ENCODE assay signal across 31 cellular contexts in the genomic region with DNA sequence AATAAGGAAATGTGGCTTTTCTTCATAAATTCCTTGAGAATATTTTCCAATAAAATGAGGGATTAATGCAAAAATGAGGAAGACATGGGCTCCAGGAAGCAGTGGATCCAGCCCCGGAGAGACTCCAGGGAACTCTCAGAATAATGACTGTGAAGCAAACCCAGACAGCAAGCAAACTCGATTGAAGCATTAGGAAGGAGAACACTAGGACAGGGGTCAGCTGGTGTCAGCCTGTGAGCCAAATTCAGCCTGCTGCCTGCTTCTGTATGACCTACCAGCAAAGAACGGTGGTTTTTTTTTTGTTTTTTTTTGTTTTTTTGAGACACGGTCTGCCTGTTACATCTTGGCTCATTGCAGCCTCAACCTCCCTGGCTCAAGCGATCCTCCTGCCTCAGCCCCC.
"Had no signal": no experiment of that assay in that cellular context is flagged by ENCODE, and none has a peak within 500 bp of the region (broad histone marks: within the 10 kb centered on the region; RNA-seq: fewer than 3 reads in every experiment).

No MANE protein-coding gene starts in this region.

- H3K4me1 ChIP-seq: body of pancreas, breast epithelium, Peyer's patch had no signal

- FAIRE-seq: astrocyte, TTC549 had no signal

- H3K4me3 ChIP-seq: adrenal gland, body of pancreas, breast epithelium, Peyer's patch, SJSA1 had no signal

- H3K27ac Mint-ChIP-seq: activated CD4-positive, alpha-beta T cell treated with anti-CD3 and anti-CD28 coated beads for 36 hours; activated CD8-positive, alpha-beta T cell treated with anti-CD3 and anti-CD28 coated beads for 36 hours; activated naive CD4-positive, alpha-beta T cell treated with anti-CD3 and anti-CD28 coated beads, Interleukin-2, amount 50 U/mL, for 24 hours; activated naive CD8-positive, alpha-beta T cell treated with anti-CD3 and anti-CD28 coated beads, Interleukin-2, amount 10 ng/mL, durations not matched to agents 7 days and 5 days; activated T-cell treated with anti-CD3 and anti-CD28 coated beads, Interleukin-2, amount 50 U/mL, for 72 hours; activated T-helper 17 cell treated with anti-CD3 and anti-CD28 coated beads, Interleukin-2, amount 50 U/mL, for 72 hours; T-helper 1 cell treated with Interleukin-12 subunit alpha and Interleukin-12 subunit beta and Interleukin-4 antibody, amounts not matched to agents 30 μg/mL and 1 μg/mL, for 36 hours; T-helper 2 cell treated with Interferon-gamma antibody and Interleukin-4, amounts not matched to agents 5 μg/mL and 100 μg/mL, for 36 hours had no signal

- H3K4me3 Mint-ChIP-seq: activated CD4-positive, alpha-beta T cell treated with anti-CD3 and anti-CD28 coated beads for 36 hours; activated CD8-positive, alpha-beta T cell treated with anti-CD3 and anti-CD28 coated beads for 36 hours; activated naive CD4-positive, alpha-beta T cell treated with anti-CD3 and anti-CD28 coated beads, Interleukin-2, amount 50 U/mL, for 24 hours; activated naive CD8-positive, alpha-beta T cell treated with anti-CD3 and anti-CD28 coated beads, Interleukin-2, amount 10 ng/mL, durations not matched to agents 7 days and 5 days; activated T-cell treated with anti-CD3 and anti-CD28 coated beads, Interleukin-2, amount 50 U/mL, for 72 hours; activated T-helper 17 cell treated with anti-CD3 and anti-CD28 coated beads, Interleukin-2, amount 50 U/mL, for 72 hours; T-helper 1 cell treated with Interleukin-12 subunit alpha and Interleukin-12 subunit beta and Interleukin-4 antibody, amounts not matched to agents 30 μg/mL and 1 μg/mL, for 36 hours; T-helper 2 cell treated with Interferon-gamma antibody and Interleukin-4, amounts not matched to agents 5 μg/mL and 100 μg/mL, for 36 hours had no signal

- H3K27me3 Mint-ChIP-seq: activated CD4-positive, alpha-beta T cell treated with anti-CD3 and anti-CD28 coated beads for 36 hours; activated CD8-positive, alpha-beta T cell treated with anti-CD3 and anti-CD28 coated beads for 36 hours; activated naive CD8-positive, alpha-beta T cell treated with anti-CD3 and anti-CD28 coated beads, Interleukin-2, amount 10 ng/mL, durations not matched to agents 7 days and 5 days had no signal

- H3K36me3 ChIP-seq: adrenal gland, breast epithelium, Peyer's patch, SJSA1 had no signal

- H3K9ac ChIP-seq: SK-N-SH had no signal

- DNase-seq: activated CD4-positive, alpha-beta T cell treated with anti-CD3 and anti-CD28 coated beads for 36 hours; activated CD8-positive, alpha-beta T cell treated with anti-CD3 and anti-CD28 coated beads for 36 hours; activated effector memory CD4-positive, alpha-beta T cell treated with anti-CD3 and anti-CD28 coated beads, Interleukin-2, amount 50 U/mL, for 16 hours; activated naive CD4-positive, alpha-beta T cell treated with Interleukin-2 at 50 U/mL for 16 hours; activated naive CD8-positive, alpha-beta T cell treated with anti-CD3 and anti-CD28 coated beads, Interleukin-2, amount 10 ng/mL, durations not matched to agents 7 days and 5 days; activated T-cell treated with anti-CD3 and anti-CD28 coated beads, Interleukin-2, amount 50 U/mL, for 1 hour; activated T-cell treated with anti-CD3 and anti-CD28 coated beads, Interleukin-2, amount 50 U/mL, for 72 hours; adrenal gland; NCI-H1092 treated with DMSO at 0.1 percent for 48 hours; NCI-H1417 treated with DMSO at 0.1 percent for 48 hours; NCI-H187 treated with DMSO at 0.1 percent for 48 hours; NCI-H2081; NCI-H2171 treated with DMSO at 0.1 percent for 48 hours; NCI-H2227 treated with DMSO at 0.1 percent for 48 hours; NCI-H510A treated with DMSO at 0.1 percent for 48 hours; NCI-H526 treated with DMSO at 0.1 percent for 48 hours; NK-92 treated with Interleukin-12 subunit alpha and Interleukin-12 subunit beta, amount 100 ng/mL, for 24 hours; PC-3; Peyer's patch; RPMI8226; SHP77 treated with DMSO at 0.1 percent for 48 hours; SK-N-SH had no signal

- H3K27me3 ChIP-seq: adrenal gland, body of pancreas, breast epithelium, Peyer's patch, SJSA1 had no signal

- H3K4me2 ChIP-seq: SK-N-SH had no signal

- H3K4me1 Mint-ChIP-seq: activated CD4-positive, alpha-beta T cell treated with anti-CD3 and anti-CD28 coated beads for 36 hours; activated naive CD4-positive, alpha-beta T cell treated with anti-CD3 and anti-CD28 coated beads, Interleukin-2, amount 50 U/mL, for 24 hours; activated naive CD8-positive, alpha-beta T cell treated with anti-CD3 and anti-CD28 coated beads, Interleukin-2, amount 10 ng/mL, durations not matched to agents 7 days and 5 days; activated T-helper 17 cell treated with anti-CD3 and anti-CD28 coated beads, Interleukin-2, amount 50 U/mL, for 72 hours had no signal

- ATAC-seq: activated CD4-positive, alpha-beta T cell treated with anti-CD3 and anti-CD28 coated beads for 36 hours; activated CD8-positive, alpha-beta T cell treated with anti-CD3 and anti-CD28 coated beads for 36 hours; activated T-cell treated with anti-CD3 and anti-CD28 coated beads, Interleukin-2, amount 50 U/mL, for 72 hours; activated T-helper 17 cell treated with anti-CD3 and anti-CD28 coated beads, Interleukin-2, amount 50 U/mL, for 72 hours; body of pancreas; PC-3 had no signal

- H3K9me3 Mint-ChIP-seq: activated CD8-positive, alpha-beta T cell treated with anti-CD3 and anti-CD28 coated beads for 36 hours; activated T-cell treated with anti-CD3 and anti-CD28 coated beads, Interleukin-2, amount 50 U/mL, for 72 hours; T-helper 1 cell treated with Interleukin-12 subunit alpha and Interleukin-12 subunit beta and Interleukin-4 antibody, amounts not matched to agents 30 μg/mL and 1 μg/mL, for 36 hours; T-helper 2 cell treated with Interferon-gamma antibody and Interleukin-4, amounts not matched to agents 5 μg/mL and 100 μg/mL, for 36 hours had no signal

- H3K27ac ChIP-seq: adrenal gland, body of pancreas, breast epithelium, Peyer's patch, SJSA1 had no signal

- H3K9me3 ChIP-seq: adrenal gland, body of pancreas, breast epithelium, Peyer's patch, SJSA1, SK-N-SH had no signal

- H3K9me2 ChIP-seq: SK-N-SH had no signal
